In the genomic region with DNA sequence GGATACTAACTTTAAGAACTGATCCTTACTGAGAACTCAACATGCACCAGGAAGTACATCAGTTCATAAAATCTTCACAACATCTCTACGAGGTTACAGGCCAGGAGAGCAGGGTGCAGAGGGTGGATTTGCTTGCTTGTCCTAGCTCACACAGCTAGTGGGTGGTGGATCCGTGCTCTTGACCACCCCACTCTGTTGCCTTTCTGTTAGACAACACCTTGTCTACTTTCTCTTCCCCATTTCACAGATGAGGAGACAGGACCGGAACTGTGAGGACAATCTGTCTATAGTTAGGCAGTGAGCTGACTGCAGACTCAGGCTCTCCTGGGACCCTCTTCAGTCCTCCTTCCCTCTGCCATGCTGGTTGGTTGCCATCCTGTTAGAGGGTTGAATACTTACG, we compare ENCODE assay signal across 1 cellular context.
TF ChIP-seq lines count a peak whose summit lies in the region.

No MANE protein-coding gene starts in this region.

TF ChIP-seq in GM12878, 131 proteins besides CTCF, POLR2A, EP300 and RAD21 (continued from another document):
- TF ChIP-seq STAT1 (conservative IDR thresholded peaks at IDR 0.05) (no peak), DPF2 (IDR thresholded peaks at IDR 0.05) (peak; percentile 77; the same call in 1 of the 2 replicates), YBX1 (IDR thresholded peaks at IDR 0.05) (no peak), ETV6 (conservative IDR thresholded peaks at IDR 0.05 in 1 of 2, IDR thresholded peaks at IDR 0.05 in 1 of 2; ENCODE audit: borderline replicate concordance in 1 of 2, low read depth in 1 of 2) (peak in 1 of 2 experiments; percentile 70; a peak in 2 of 4 replicates)
- TF ChIP-seq, protein P1, sequence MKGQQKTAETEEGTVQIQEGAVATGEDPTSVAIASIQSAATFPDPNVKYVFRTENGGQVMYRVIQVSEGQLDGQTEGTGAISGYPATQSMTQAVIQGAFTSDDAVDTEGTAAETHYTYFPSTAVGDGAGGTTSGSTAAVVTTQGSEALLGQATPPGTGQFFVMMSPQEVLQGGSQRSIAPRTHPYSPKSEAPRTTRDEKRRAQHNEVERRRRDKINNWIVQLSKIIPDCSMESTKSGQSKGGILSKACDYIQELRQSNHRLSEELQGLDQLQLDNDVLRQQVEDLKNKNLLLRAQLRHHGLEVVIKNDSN (IDR thresholded peaks at IDR 0.05; ENCODE audit: borderline replicate concordance, extremely low read length, insufficient read depth, low read depth, low read length): no peak
- TF ChIP-seq, protein P2, sequence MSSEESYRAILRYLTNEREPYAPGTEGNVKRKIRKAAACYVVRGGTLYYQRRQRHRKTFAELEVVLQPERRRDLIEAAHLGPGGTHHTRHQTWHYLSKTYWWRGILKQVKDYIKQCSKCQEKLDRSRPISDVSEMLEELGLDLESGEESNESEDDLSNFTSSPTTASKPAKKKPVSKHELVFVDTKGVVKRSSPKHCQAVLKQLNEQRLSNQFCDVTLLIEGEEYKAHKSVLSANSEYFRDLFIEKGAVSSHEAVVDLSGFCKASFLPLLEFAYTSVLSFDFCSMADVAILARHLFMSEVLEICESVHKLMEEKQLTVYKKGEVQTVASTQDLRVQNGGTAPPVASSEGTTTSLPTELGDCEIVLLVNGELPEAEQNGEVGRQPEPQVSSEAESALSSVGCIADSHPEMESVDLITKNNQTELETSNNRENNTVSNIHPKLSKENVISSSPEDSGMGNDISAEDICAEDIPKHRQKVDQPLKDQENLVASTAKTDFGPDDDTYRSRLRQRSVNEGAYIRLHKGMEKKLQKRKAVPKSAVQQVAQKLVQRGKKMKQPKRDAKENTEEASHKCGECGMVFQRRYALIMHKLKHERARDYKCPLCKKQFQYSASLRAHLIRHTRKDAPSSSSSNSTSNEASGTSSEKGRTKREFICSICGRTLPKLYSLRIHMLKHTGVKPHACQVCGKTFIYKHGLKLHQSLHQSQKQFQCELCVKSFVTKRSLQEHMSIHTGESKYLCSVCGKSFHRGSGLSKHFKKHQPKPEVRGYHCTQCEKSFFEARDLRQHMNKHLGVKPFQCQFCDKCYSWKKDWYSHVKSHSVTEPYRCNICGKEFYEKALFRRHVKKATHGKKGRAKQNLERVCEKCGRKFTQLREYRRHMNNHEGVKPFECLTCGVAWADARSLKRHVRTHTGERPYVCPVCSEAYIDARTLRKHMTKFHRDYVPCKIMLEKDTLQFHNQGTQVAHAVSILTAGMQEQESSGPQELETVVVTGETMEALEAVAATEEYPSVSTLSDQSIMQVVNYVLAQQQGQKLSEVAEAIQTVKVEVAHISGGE (CRISPR knock-in tag; IDR thresholded peaks at IDR 0.05): no peak
